Comparison of ENCODE assay signal across 1 cellular context in genomic region chr6:17392978-17393334, GRCh38.
TF ChIP-seq lines count a peak whose summit lies in the region.

No MANE protein-coding gene starts in this region.

TF ChIP-seq in IMR-90, 13 proteins besides CTCF, POLR2A, EP300 and RAD21 (continued from another document):
- TF ChIP-seq ELK1 (IDR thresholded peaks at IDR 0.05; ENCODE audit: borderline replicate concordance, low read depth, low read length) (no peak), CHD1 (IDR thresholded peaks at IDR 0.05; ENCODE audit: low read depth, low read length) (no peak), BHLHE40 (IDR thresholded peaks at IDR 0.05; ENCODE audit: low read depth, low read length) (no peak), MAFK (IDR thresholded peaks at IDR 0.05; ENCODE audit: low read depth, low read length) (no peak), RFX5 (IDR thresholded peaks at IDR 0.05; ENCODE audit: low read depth, low read length) (no peak), RCOR1 (IDR thresholded peaks at IDR 0.05; ENCODE audit: insufficient replicate concordance, low read length) (no peak), NFE2L2 (IDR thresholded peaks at IDR 0.05; ENCODE audit: low read depth, low read length) (no peak), SMC3 (IDR thresholded peaks at IDR 0.05; ENCODE audit: low read depth, low read length) (no peak), FOS (IDR thresholded peaks at IDR 0.05; ENCODE audit: low read depth, low read length) (no peak), CEBPB (IDR thresholded peaks at IDR 0.05; ENCODE audit: low read depth, low read length) (no peak)
